Comparison of ENCODE assay signal across 25 cellular contexts in genomic region chr4:151768835-151769234, GRCh38.
"Had no signal": no experiment of that assay in that cellular context is flagged by ENCODE, and none has a peak within 500 bp of the region (broad histone marks: within the 10 kb centered on the region; RNA-seq: fewer than 3 reads in every experiment).

No MANE protein-coding gene starts in this region.

- H3K27ac Mint-ChIP-seq: activated CD4-positive, alpha-beta memory T cell treated with anti-CD3 and anti-CD28 coated beads, Interleukin-2, amount 10 ng/mL, durations not matched to agents 7 days and 5 days; activated CD4-positive, alpha-beta T cell treated with anti-CD3 and anti-CD28 coated beads, Interleukin-2, amount 10 ng/mL, durations not matched to agents 7 days and 5 days; activated naive CD4-positive, alpha-beta T cell treated with anti-CD3 and anti-CD28 coated beads, Interleukin-2, amount 50 U/mL, for 24 hours; activated naive CD8-positive, alpha-beta T cell treated with anti-CD3 and anti-CD28 coated beads for 36 hours; activated naive CD8-positive, alpha-beta T cell treated with anti-CD3 and anti-CD28 coated beads, Interleukin-2, amount 50 U/mL, for 24 hours; activated T-helper 17 cell treated with anti-CD3 and anti-CD28 coated beads, Interleukin-2, amount 50 U/mL, for 72 hours had no signal

- H3K27ac ChIP-seq: ascending aorta, breast epithelium, cardiac muscle cell, colonic mucosa, heart left ventricle had no signal

- H3K36me3 ChIP-seq: ascending aorta, breast epithelium, cardiac muscle cell, colonic mucosa, heart left ventricle had no signal

- H3K4me3 ChIP-seq: ascending aorta, breast epithelium, cardiac muscle cell, colonic mucosa, heart left ventricle had no signal

- ATAC-seq: activated naive CD8-positive, alpha-beta T cell treated with anti-CD3 and anti-CD28 coated beads, Interleukin-2, amount 50 U/mL, for 24 hours; activated T-cell treated with anti-CD3 and anti-CD28 coated beads, Interleukin-2, amount 50 U/mL, for 4 hours; activated T-helper 17 cell treated with anti-CD3 and anti-CD28 coated beads, Interleukin-2, amount 50 U/mL, for 72 hours; esophagus mucosa; heart left ventricle had no signal

- H3K9me3 Mint-ChIP-seq: activated CD4-positive, alpha-beta memory T cell treated with anti-CD3 and anti-CD28 coated beads, Interleukin-2, amount 10 ng/mL, durations not matched to agents 7 days and 5 days; activated T-helper 17 cell treated with anti-CD3 and anti-CD28 coated beads, Interleukin-2, amount 50 U/mL, for 72 hours had no signal

- H3K27me3 Mint-ChIP-seq: activated naive CD8-positive, alpha-beta T cell treated with anti-CD3 and anti-CD28 coated beads for 36 hours had no signal

- H3K4me3 Mint-ChIP-seq: activated CD4-positive, alpha-beta memory T cell treated with anti-CD3 and anti-CD28 coated beads, Interleukin-2, amount 10 ng/mL, durations not matched to agents 7 days and 5 days; activated CD4-positive, alpha-beta T cell treated with anti-CD3 and anti-CD28 coated beads, Interleukin-2, amount 10 ng/mL, durations not matched to agents 7 days and 5 days; activated naive CD4-positive, alpha-beta T cell treated with anti-CD3 and anti-CD28 coated beads, Interleukin-2, amount 50 U/mL, for 24 hours; activated naive CD8-positive, alpha-beta T cell treated with anti-CD3 and anti-CD28 coated beads for 36 hours; activated naive CD8-positive, alpha-beta T cell treated with anti-CD3 and anti-CD28 coated beads, Interleukin-2, amount 50 U/mL, for 24 hours; activated T-cell treated with anti-CD3 and anti-CD28 coated beads, Interleukin-2, amount 50 U/mL, for 4 hours; activated T-helper 17 cell treated with anti-CD3 and anti-CD28 coated beads, Interleukin-2, amount 50 U/mL, for 72 hours had no signal

- DNase-seq: activated CD4-positive, alpha-beta memory T cell treated with anti-CD3 and anti-CD28 coated beads, Interleukin-2, amount 10 ng/mL, durations not matched to agents 7 days and 5 days; activated CD4-positive, alpha-beta T cell treated with anti-CD3 and anti-CD28 coated beads for 1 hour; activated CD4-positive, alpha-beta T cell treated with anti-CD3 and anti-CD28 coated beads for 4 hours; activated CD4-positive, alpha-beta T cell treated with anti-CD3 and anti-CD28 coated beads, Interleukin-2, amount 10 ng/mL, durations not matched to agents 7 days and 5 days; activated CD4-positive, alpha-beta T cell treated with anti-CD3 and anti-CD28 coated beads, Interleukin-2, amount 50 U/mL, for 4 hours; activated effector memory CD4-positive, alpha-beta T cell treated with Interleukin-2 at 50 U/mL for 16 hours; activated gamma-delta T cell treated with Interleukin-2 at 50 U/mL for 16 hours; activated naive CD4-positive, alpha-beta T cell treated with Interleukin-2 at 50 U/mL for 16 hours; activated naive CD8-positive, alpha-beta T cell treated with anti-CD3 and anti-CD28 coated beads for 36 hours; activated naive CD8-positive, alpha-beta T cell treated with anti-CD3 and anti-CD28 coated beads, Interleukin-2, amount 50 U/mL, for 24 hours; activated T-cell treated with anti-CD3 and anti-CD28 coated beads, Interleukin-2, amount 50 U/mL, for 4 hours; central memory CD4-positive, alpha-beta T cell; cerebellar nuclear complex; colonic mucosa; effector CD8-positive, alpha-beta T cell; foreskin fibroblast; T-helper 2 cell had no signal

- H3K4me1 Mint-ChIP-seq: activated CD4-positive, alpha-beta memory T cell treated with anti-CD3 and anti-CD28 coated beads, Interleukin-2, amount 10 ng/mL, durations not matched to agents 7 days and 5 days; activated CD4-positive, alpha-beta T cell treated with anti-CD3 and anti-CD28 coated beads, Interleukin-2, amount 10 ng/mL, durations not matched to agents 7 days and 5 days; activated naive CD4-positive, alpha-beta T cell treated with anti-CD3 and anti-CD28 coated beads, Interleukin-2, amount 50 U/mL, for 24 hours; activated naive CD8-positive, alpha-beta T cell treated with anti-CD3 and anti-CD28 coated beads for 36 hours; activated naive CD8-positive, alpha-beta T cell treated with anti-CD3 and anti-CD28 coated beads, Interleukin-2, amount 50 U/mL, for 24 hours; activated T-helper 17 cell treated with anti-CD3 and anti-CD28 coated beads, Interleukin-2, amount 50 U/mL, for 72 hours had no signal

- H3K4me1 ChIP-seq: ascending aorta, breast epithelium, colonic mucosa had no signal

- H3K36me3 Mint-ChIP-seq: activated naive CD8-positive, alpha-beta T cell treated with anti-CD3 and anti-CD28 coated beads for 36 hours; brain had no signal

- H3K9me3 ChIP-seq: ascending aorta, breast epithelium, colonic mucosa had no signal

- H3K27me3 ChIP-seq: ascending aorta, breast epithelium, cardiac muscle cell, colonic mucosa, heart left ventricle had no signal
